ENCODE assay signal across 21 cellular contexts in genomic region chr22:35630891-35631290, GRCh38. TPM values are rescaled to one million over a fixed set of nuclear protein-coding genes. Genes with fewer than 3 reads are reported as not detected.
DNase-seq lines count a peak whose midpoint lies in the region; ATAC-seq and TF ChIP-seq lines count a peak whose summit lies in the region.
"Had no signal": no experiment of that assay in that cellular context is flagged by ENCODE, and none has a peak within 500 bp of the region (broad histone marks: within the 10 kb centered on the region; RNA-seq: fewer than 3 reads in every experiment).

No MANE protein-coding gene starts in this region.

- peaks cover 0 to 8% (median 0%) of the 10 kb centered on the region in 11 experiments; a peak in 3 of 22 replicates for H4K20me1 ChIP-seq in BLaER1 treated with 17β-estradiol and CSF1 and Interleukin-3, amounts not matched to agents 10 nM and 100 nM
- no peaks in the 10 kb centered on the region for H4K20me1 ChIP-seq in IMR-90 (ENCODE audit: insufficient read depth, low read length)

- peaks cover 3 to 14% of the 10 kb centered on the region in 2 experiments; a peak in 3 of 4 replicates for H3K79me1 ChIP-seq in IMR-90 (ENCODE audit: low read depth in 1 of 2, low read length in 2 of 2)
- peaks cover 8% of the 10 kb centered on the region for H3K79me1 ChIP-seq in trophoblast cell (ENCODE audit: low read length)

- no peak overlapping the region for H3K56ac ChIP-seq in IMR-90 (ENCODE audit: extremely low read depth, insufficient read depth, low read length)

- no peaks in the 10 kb centered on the region for H3K79me2 ChIP-seq in trophoblast cell (ENCODE audit: control insufficient read depth, insufficient read depth, low read length, poor library complexity)

- DNase-seq in IMR-90: no peak
- DNase-seq in ascending aorta (ENCODE audit: low spot score in 2 of 2): no peak
- no peak for DNase-seq in trophoblast cell
- DNase-seq in osteocyte (ENCODE audit: extremely low spot score, unreplicated experiment): no peak
- DNase-seq in activated CD8-positive, alpha-beta T cell treated with anti-CD3 and anti-CD28 coated beads for 36 hours: no peak
- no peak for DNase-seq in NCI-H1105 treated with DMSO at 0.1 percent for 48 hours (lab: John Stamatoyannopoulos, UW)
- DNase-seq: activated CD4-positive, alpha-beta T cell treated with anti-CD3 and anti-CD28 coated beads for 1 hour; NCI-H2081 treated with DMSO at 0.1 percent for 48 hours; NCI-H345; SIG-M5 had no signal

- H3K4me1 Mint-ChIP-seq in osteocyte (ENCODE audit: unreplicated experiment): peaks cover 28% of the 10 kb centered on the region
- peaks cover 38% of the 10 kb centered on the region for H3K4me1 Mint-ChIP-seq in activated CD8-positive, alpha-beta T cell treated with anti-CD3 and anti-CD28 coated beads for 36 hours (ENCODE audit: low read depth)

- no TSS peak for BruUV-seq in IMR-90 (replicated peaks; lab: Mats Ljungman, UMichigan)

- H3K9me3 Mint-ChIP-seq in osteocyte (ENCODE audit: unreplicated experiment): no peaks in the 10 kb centered on the region
- peaks cover 5% of the 10 kb centered on the region for H3K9me3 Mint-ChIP-seq in activated CD8-positive, alpha-beta T cell treated with anti-CD3 and anti-CD28 coated beads for 36 hours
- H3K9me3 Mint-ChIP-seq: activated T-cell treated with anti-CD3 and anti-CD28 coated beads, Interleukin-2, amount 50 U/mL, for 4 hours; central memory CD8-positive, alpha-beta T cell had no signal

- H3K23ac ChIP-seq in IMR-90 (ENCODE audit: low read depth, low read length): peak overlapping the region; percentile 3; the same call in 1 of the 2 replicates
- H3K23ac ChIP-seq in trophoblast cell (ENCODE audit: low read length): no peak overlapping the region

- H2BK120ac ChIP-seq in IMR-90 (ENCODE audit: low read depth, low read length) (peak overlapping the region; percentile 94), trophoblast cell (ENCODE audit: insufficient read depth, low read length, poor library complexity) (no peak overlapping the region)

- H3K9me1 ChIP-seq in IMR-90 (ENCODE audit: insufficient read depth, low read length): peaks cover 20% of the 10 kb centered on the region

- dilution Hi-C loops in IMR-90 (cut with HindIII; ENCODE audit: low sequenced_read_pairs, unreplicated experiment): no loop called here

- peak overlapping the region; percentile 84 for H2AFZ ChIP-seq in IMR-90 (replicated peaks; ENCODE audit: low read length, poor library complexity)
- no peak overlapping the region for H2AFZ ChIP-seq in trophoblast cell (ENCODE audit: insufficient read depth, low read length, poor library complexity)

- TF ChIP-seq RAD21 in IMR-90 (IDR thresholded peaks at IDR 0.05; ENCODE audit: low read length): no peak

- peak overlapping the region in 7 of 11 experiments; percentile 1 to 49 (median 31); a peak in 10 of 22 replicates for H3K4me2 ChIP-seq in BLaER1 treated with 17β-estradiol and CSF1 and Interleukin-3, amounts not matched to agents 10 nM and 100 nM
- H3K4me2 ChIP-seq in IMR-90 (ENCODE audit: low read depth, low read length) (no peak overlapping the region), trophoblast cell (ENCODE audit: low read length) (no peak overlapping the region)

- peak overlapping the region; percentile 83 for H2BK20ac ChIP-seq in IMR-90 (ENCODE audit: low read depth, low read length)

- no peak overlapping the region for H3K4me3 Mint-ChIP-seq in osteocyte (ENCODE audit: unreplicated experiment)
- H3K4me3 Mint-ChIP-seq in activated CD8-positive, alpha-beta T cell treated with anti-CD3 and anti-CD28 coated beads for 36 hours: no peak overlapping the region
- H3K4me3 Mint-ChIP-seq: activated naive CD4-positive, alpha-beta T cell treated with anti-CD3 and anti-CD28 coated beads, Interleukin-2, amount 10 ng/mL, durations not matched to agents 7 days and 5 days; activated T-cell treated with anti-CD3 and anti-CD28 coated beads, Interleukin-2, amount 50 U/mL, for 4 hours; CD14-positive monocyte; central memory CD8-positive, alpha-beta T cell had no signal

- WGBS in IMR-90 (ENCODE audit: extremely low coverage in 2 of 2, insufficient read length in 1 of 2), 2 experiments: 95% methylated on average over 5 of the region's 9 CpGs; no CpG with 5 or more reads in 1 of the 2 experiments
- no CpG with 5 or more reads among the region's 9 CpGs for WGBS in trophoblast cell (ENCODE audit: extremely low coverage, insufficient coverage, insufficient read length)

- peak overlapping the region; percentile 81 for H2AK9ac ChIP-seq in IMR-90 (replicated peaks; ENCODE audit: low read depth, low read length, poor library complexity)

- H3K27ac Mint-ChIP-seq in osteocyte (ENCODE audit: unreplicated experiment): no peak overlapping the region
- no peak overlapping the region for H3K27ac Mint-ChIP-seq in activated CD8-positive, alpha-beta T cell treated with anti-CD3 and anti-CD28 coated beads for 36 hours
- H3K27ac Mint-ChIP-seq: activated naive CD4-positive, alpha-beta T cell treated with anti-CD3 and anti-CD28 coated beads, Interleukin-2, amount 10 ng/mL, durations not matched to agents 7 days and 5 days had no signal

- H3K4me1 ChIP-seq in BLaER1 treated with 17β-estradiol and CSF1 and Interleukin-3, amounts not matched to agents 10 nM and 100 nM: peaks cover 28 to 68% (median 46%) of the 10 kb centered on the region in 10 experiments
- H3K4me1 ChIP-seq in IMR-90 (ENCODE audit: control insufficient read depth, insufficient read depth, low read length) (peaks cover 9% of the 10 kb centered on the region), ascending aorta (peaks cover 0 to 13% of the 10 kb centered on the region in 2 donors), trophoblast cell (ENCODE audit: control insufficient read depth in 1 of 2, insufficient read depth in 2 of 2, low read length in 2 of 2) (peaks cover 6 to 7% of the 10 kb centered on the region in 2 experiments)
- H3K4me1 ChIP-seq: prostate gland had no signal

- H2BK5ac ChIP-seq in IMR-90 (ENCODE audit: low read depth, low read length, poor library complexity, severe bottlenecking): peak overlapping the region; percentile 75
- no peak overlapping the region for H2BK5ac ChIP-seq in trophoblast cell (ENCODE audit: low read depth, low read length, poor library complexity)

- peak overlapping the region; percentile 7 for H2BK12ac ChIP-seq in trophoblast cell (ENCODE audit: low read length)

- H2BK15ac ChIP-seq in IMR-90 (ENCODE audit: low read depth, low read length): peak overlapping the region; percentile 77; the same call in 1 of the 3 replicates

- no peak overlapping the region for H3K27ac ChIP-seq in BLaER1 treated with 17β-estradiol and CSF1 and Interleukin-3, amounts not matched to agents 10 nM and 100 nM
- H3K27ac ChIP-seq in IMR-90 (ENCODE audit: insufficient read depth, low read length) (no peak overlapping the region), ascending aorta (peak overlapping the region; percentile 75 to 89), trophoblast cell (ENCODE audit: low read depth, low read length) (no peak overlapping the region)
- H3K27ac ChIP-seq: neutrophil, prostate gland had no signal

- peaks cover 0 to 21% (median 6%) of the 10 kb centered on the region in 11 experiments; a peak in 6 of 22 replicates for H3K27me3 ChIP-seq in BLaER1 treated with 17β-estradiol and CSF1 and Interleukin-3, amounts not matched to agents 10 nM and 100 nM
- H3K27me3 ChIP-seq in IMR-90 (ENCODE audit: control insufficient read depth, insufficient read depth, low read length) (no peaks in the 10 kb centered on the region), ascending aorta (no peaks in the 10 kb centered on the region), trophoblast cell (ENCODE audit: insufficient read depth, low read length) (no peaks in the 10 kb centered on the region)

- TF ChIP-seq CTCF in IMR-90 (conservative IDR thresholded peaks at IDR 0.05; ENCODE audit: low read depth, low read length) (no peak), ascending aorta (IDR thresholded peaks at IDR 0.05) (no peak), osteocyte (IDR thresholded peaks at IDR 0.05) (no peak)
- no peak for TF ChIP-seq CTCF in activated CD8-positive, alpha-beta T cell treated with anti-CD3 and anti-CD28 coated beads for 36 hours (IDR thresholded peaks at IDR 0.05)

- H3K9ac ChIP-seq in BLaER1 treated with 17β-estradiol and CSF1 and Interleukin-3, amounts not matched to agents 10 nM and 100 nM: no peak overlapping the region
- H3K9ac ChIP-seq in IMR-90 (ENCODE audit: low read depth, low read length) (no peak overlapping the region), trophoblast cell (ENCODE audit: low read length) (no peak overlapping the region)

- no peak overlapping the region for H3K18ac ChIP-seq in IMR-90 (ENCODE audit: low read depth, low read length)
- H3K18ac ChIP-seq in trophoblast cell (ENCODE audit: low read length): no peak overlapping the region

- no peaks in the 10 kb centered on the region for H3K36me3 Mint-ChIP-seq in osteocyte (ENCODE audit: unreplicated experiment)
- H3K36me3 Mint-ChIP-seq in activated CD8-positive, alpha-beta T cell treated with anti-CD3 and anti-CD28 coated beads for 36 hours (ENCODE audit: low read depth): no peaks in the 10 kb centered on the region
- H3K36me3 Mint-ChIP-seq: activated naive CD4-positive, alpha-beta T cell treated with anti-CD3 and anti-CD28 coated beads, Interleukin-2, amount 10 ng/mL, durations not matched to agents 7 days and 5 days; CD14-positive monocyte had no signal

- no peak for TF ChIP-seq POLR2A in IMR-90 (IDR thresholded peaks at IDR 0.05; ENCODE audit: low read depth, low read length)

- no peaks in the 10 kb centered on the region for H3K36me3 ChIP-seq in BLaER1 treated with 17β-estradiol and CSF1 and Interleukin-3, amounts not matched to agents 10 nM and 100 nM
- no peaks in the 10 kb centered on the region for H3K36me3 ChIP-seq in IMR-90 (ENCODE audit: control insufficient read depth, insufficient read depth, low read length)
- H3K36me3 ChIP-seq in ascending aorta: no peaks in the 10 kb centered on the region
- H3K36me3 ChIP-seq in trophoblast cell (ENCODE audit: control insufficient read depth in 1 of 2, insufficient read depth in 2 of 2, low read length in 2 of 2): no peaks in the 10 kb centered on the region
- H3K36me3 ChIP-seq: neutrophil, prostate gland had no signal

- H3K27me3 Mint-ChIP-seq in osteocyte (ENCODE audit: unreplicated experiment): no peaks in the 10 kb centered on the region
- peaks cover under 1% of the 10 kb centered on the region for H3K27me3 Mint-ChIP-seq in activated CD8-positive, alpha-beta T cell treated with anti-CD3 and anti-CD28 coated beads for 36 hours

- POLR2A ChIA-PET in IMR-90 (lab: Charles Lee; ENCODE audit: unreplicated experiment): interaction anchor here (1.0 kb wide), 1 partner anchor 284 kb away, joined by 4 read pairs; no protein-coding TSS in a partner anchor
- POLR2A ChIA-PET in activated CD8-positive, alpha-beta T cell treated with anti-CD3 and anti-CD28 coated beads for 36 hours (lab: Charles Lee): interaction anchor here (1.0 to 3.8 kb wide), 2 partner anchors 10 to 17 kb away, joined by 3 to 31 read pairs; partner anchors contain the start of gene APOL6

- peak overlapping the region; percentile 74 for H4K91ac ChIP-seq in IMR-90 (ENCODE audit: insufficient read depth, low read depth, low read length)
- peak overlapping the region; percentile 20 for H4K91ac ChIP-seq in trophoblast cell (ENCODE audit: low read depth, low read length)

- no peak overlapping the region for H3K4me3 ChIP-seq in BLaER1 treated with 17β-estradiol and CSF1 and Interleukin-3, amounts not matched to agents 10 nM and 100 nM
- H3K4me3 ChIP-seq in IMR-90 (ENCODE audit: insufficient read depth, low read depth, low read length) (no peak overlapping the region), ascending aorta (no peak overlapping the region), trophoblast cell (ENCODE audit: low read depth, low read length) (no peak overlapping the region)
- H3K4me3 ChIP-seq: prostate gland had no signal

- ATAC-seq in IMR-90 (ENCODE audit: low read depth) (no peak), GM18520 (IDR thresholded peaks at IDR 0.05; ENCODE audit: unreplicated experiment) (no peak)
- ATAC-seq in activated CD8-positive, alpha-beta T cell treated with anti-CD3 and anti-CD28 coated beads for 36 hours: no peak
- ATAC-seq: activated T-cell treated with anti-CD3 and anti-CD28 coated beads, Interleukin-2, amount 50 U/mL, for 4 hours had no signal

- H3K4ac ChIP-seq in IMR-90 (ENCODE audit: low read depth, low read length) (peak overlapping the region; percentile 87), trophoblast cell (ENCODE audit: low read depth, low read length) (no peak overlapping the region)

- CTCF ChIA-PET in IMR-90 (lab: Yijun Ruan, JAX): interaction anchor here (0.6 to 1.1 kb wide), 3 partner anchors 15 to 269 kb away, joined by 3 to 6 read pairs (median 4); no protein-coding TSS in a partner anchor
- CTCF ChIA-PET in activated CD8-positive, alpha-beta T cell treated with anti-CD3 and anti-CD28 coated beads for 36 hours (lab: Charles Lee): interaction anchor here (0.8 to 1.4 kb wide), 3 partner anchors 14 to 290 kb away, joined by 3 read pairs; partner anchors contain the start of gene MB

- in situ Hi-C loops in IMR-90 (cut with MboI; ENCODE audit: low sequenced_read_pairs): loop anchor here (10.0 kb wide), 1 partner anchor 204 kb away; no protein-coding TSS in a partner anchor

- H4K5ac ChIP-seq in IMR-90 (ENCODE audit: low read depth, low read length): peak overlapping the region; percentile 24; the same call in 1 of the 2 replicates

- peak overlapping the region; percentile 6 to 83; a peak in 3 of 4 replicates for H4K8ac ChIP-seq in IMR-90 (ENCODE audit: low read depth in 2 of 2, low read length in 2 of 2)
- H4K8ac ChIP-seq in trophoblast cell (ENCODE audit: low read depth, low read length): peak overlapping the region; percentile 34

- H4K12ac ChIP-seq in trophoblast cell (ENCODE audit: low read depth, low read length): no peak overlapping the region

- H3K9me3 ChIP-seq in BLaER1 treated with 17β-estradiol and CSF1 and Interleukin-3, amounts not matched to agents 10 nM and 100 nM (replicated peaks in 1 of 11): no peaks in the 10 kb centered on the region
- H3K9me3 ChIP-seq in IMR-90 (ENCODE audit: control insufficient read depth, insufficient read depth, low read length) (no peaks in the 10 kb centered on the region), ascending aorta (no peaks in the 10 kb centered on the region), trophoblast cell (ENCODE audit: insufficient read depth, low read depth, low read length) (peaks cover 4% of the 10 kb centered on the region)
- H3K9me3 ChIP-seq: neutrophil, prostate gland had no signal

- H2AK5ac ChIP-seq in IMR-90 (ENCODE audit: low read depth, low read length): peak overlapping the region; percentile 89
- H2AK5ac ChIP-seq in trophoblast cell (ENCODE audit: low read length): no peak overlapping the region

- H3K14ac ChIP-seq in IMR-90 (replicated peaks; ENCODE audit: low read depth, low read length): peak overlapping the region; percentile 82; the same call in 1 of the 2 replicates
- no peak overlapping the region for H3K14ac ChIP-seq in trophoblast cell (ENCODE audit: low read length)

- intact Hi-C loops in IMR-90 (cut with micrococcal nuclease) (no loop called here), ascending aorta (cut with DNase I) (loop anchor here (2.0 kb wide), 1 partner anchor 32 kb away; no protein-coding TSS in a partner anchor)
- intact Hi-C loops in activated CD8-positive, alpha-beta T cell treated with anti-CD3 and anti-CD28 coated beads for 36 hours (cut with micrococcal nuclease): no loop called here

RNA-seq across cellular contexts. Expression of gene MB, which starts 13.8 kb away (rescaled TPM):
- not detected in 2 replicates for total RNA-seq in IMR-90 (2012; rRNA removed)
- not detected in 2 replicates for polyA plus RNA-seq in IMR-90 (2012; rRNA removed)
- polyA plus RNA-seq in IMR-90 (2012; cell fraction: cytosol; rRNA removed): not detected in 2 replicates
- polyA plus RNA-seq in IMR-90 (2012; cell fraction: nucleus; rRNA removed; ENCODE audit: low replicate concordance): not detected in 2 replicates
- not detected for total RNA-seq in ascending aorta
- polyA plus RNA-seq in trophoblast cell (2013): 0.70 and 0.71 TPM in 2 replicates
- total RNA-seq in osteocyte: not detected in 2 replicates
- total RNA-seq in activated CD8-positive, alpha-beta T cell treated with anti-CD3 and anti-CD28 coated beads for 36 hours: not detected
- total RNA-seq: dermis microvascular lymphatic vessel endothelial cell, kidney epithelial cell, lung microvascular endothelial cell had no signal
- polyA plus RNA-seq: CD14-positive monocyte had no signal

RNA-seq across cellular contexts. Expression of gene APOL6, which starts 17.4 kb away (rescaled TPM):
- total RNA-seq in IMR-90 (2012; rRNA removed): 7.2 TPM in 2 replicates
- polyA plus RNA-seq in IMR-90 (2012; rRNA removed): 0.86 and 1.2 TPM in 2 replicates
- 0.47 and 0.64 TPM in 2 replicates for polyA plus RNA-seq in IMR-90 (2012; cell fraction: cytosol; rRNA removed)
- polyA plus RNA-seq in IMR-90 (2012; cell fraction: nucleus; rRNA removed; ENCODE audit: low replicate concordance): 0.32 and 1.4 TPM in 2 replicates
- total RNA-seq in ascending aorta: 6.4 TPM
- 0.37 and 0.43 TPM in 2 replicates for polyA plus RNA-seq in trophoblast cell (2013)
- total RNA-seq in osteocyte: 11.8 and 14.3 TPM in 2 replicates
- total RNA-seq in activated CD8-positive, alpha-beta T cell treated with anti-CD3 and anti-CD28 coated beads for 36 hours: 10 to 100 TPM; 37.1 to 38.0 TPM

Comparison
In these comparisons a context has a peak if more than half of its experiments do, and no peak if none do; other contexts are left out.
1. H3K27ac ChIP-seq: peak in ascending aorta (2 of 2); none in BLaER1 treated with 17β-estradiol and CSF1 and Interleukin-3, amounts not matched to agents 10 nM and 100 nM (0 of 11), IMR-90 (single experiment) and trophoblast cell (single experiment).
2. H3K4me2 ChIP-seq: peak in BLaER1 treated with 17β-estradiol and CSF1 and Interleukin-3, amounts not matched to agents 10 nM and 100 nM (7 of 11); none in IMR-90 (single experiment) and trophoblast cell (single experiment).